Comparison of ENCODE assay signal across 17 cellular contexts in the genomic region with DNA sequence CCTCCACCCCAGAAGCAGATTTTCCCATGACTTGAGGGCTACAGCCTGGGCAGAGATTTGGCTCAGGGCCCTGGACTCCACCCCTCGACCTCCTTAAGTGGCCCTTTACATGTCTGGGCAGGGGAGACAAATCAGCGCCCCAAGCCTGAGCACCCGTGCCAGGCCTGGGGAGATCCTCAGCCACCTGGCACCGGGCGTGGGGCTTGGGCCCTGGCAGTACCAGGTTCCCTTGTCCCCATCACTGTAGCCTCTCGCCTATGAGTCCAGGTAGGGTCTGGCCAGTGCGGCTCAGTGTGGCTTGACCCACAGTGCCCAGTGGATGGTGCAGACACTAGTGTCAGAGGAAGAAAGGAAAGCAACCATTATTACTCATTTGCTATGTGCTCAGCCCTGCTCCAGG. TPM values are rescaled to one million over a fixed set of nuclear protein-coding genes. Genes with fewer than 3 reads are reported as not detected.
DNase-seq lines count a peak whose midpoint lies in the region; ATAC-seq and TF ChIP-seq lines count a peak whose summit lies in the region.
"Had no signal": no experiment of that assay in that cellular context is flagged by ENCODE, and none has a peak within 500 bp of the region (broad histone marks: within the 10 kb centered on the region; RNA-seq: fewer than 3 reads in every experiment).

No MANE protein-coding gene starts in this region.

- H3K4me3 Mint-ChIP-seq in activated naive CD4-positive, alpha-beta T cell treated with anti-CD3 and anti-CD28 coated beads, Interleukin-2, amount 10 ng/mL, durations not matched to agents 7 days and 5 days, result peak overlapping the region; percentile 32
- H3K4me3 Mint-ChIP-seq in activated naive CD4-positive, alpha-beta T cell treated with anti-CD3 and anti-CD28 coated beads for 36 hours, result no peak overlapping the region
- H3K4me3 Mint-ChIP-seq in chondrocyte (ENCODE audit: unreplicated experiment), result no peak overlapping the region
- H3K4me3 Mint-ChIP-seq in stimulated activated memory B cell treated with anti-CD40 and anti-IgM and Interleukin-4, amounts not matched to agents 10 μg/mL and 1 μg/mL and 100 μg/mL, for 72 hours, result peak overlapping the region; percentile 39

- no peak for DNase-seq in activated naive CD4-positive, alpha-beta T cell treated with anti-CD3 and anti-CD28 coated beads, Interleukin-2, amount 10 ng/mL, durations not matched to agents 7 days and 5 days
- no peak for DNase-seq in activated naive CD4-positive, alpha-beta T cell treated with anti-CD3 and anti-CD28 coated beads for 36 hours
- DNase-seq in NCI-H1105 treated with DMSO at 0.1 percent for 48 hours (lab: John Stamatoyannopoulos, UW) (peak; percentile 17), chondrocyte (ENCODE audit: low spot score) (peak; percentile 73), SIG-M5 treated with dmso at 0.1 percent for 504 hours (lab: John Stamatoyannopoulos, UW; ENCODE audit: unreplicated experiment) (no peak), C1 segment of cervical spinal cord (lab: John Stamatoyannopoulos, UW) (no peak), OCI-M2 (lab: John Stamatoyannopoulos, UW; ENCODE audit: unreplicated experiment) (no peak)
- DNase-seq: activated gamma-delta T cell; COR-L47; EL; Karpas-422; NCI-H2081; NCI-H510A; right lobe of liver; stimulated activated naive CD4-positive, alpha-beta T cell; trophoblast cell had no signal

- H3K27ac Mint-ChIP-seq in activated naive CD4-positive, alpha-beta T cell treated with anti-CD3 and anti-CD28 coated beads, Interleukin-2, amount 10 ng/mL, durations not matched to agents 7 days and 5 days, result no peak overlapping the region
- H3K27ac Mint-ChIP-seq in activated naive CD4-positive, alpha-beta T cell treated with anti-CD3 and anti-CD28 coated beads for 36 hours, result no peak overlapping the region
- H3K27ac Mint-ChIP-seq in chondrocyte (ENCODE audit: unreplicated experiment), result no peak overlapping the region
- H3K27ac Mint-ChIP-seq in stimulated activated memory B cell treated with anti-CD40 and anti-IgM and Interleukin-4, amounts not matched to agents 10 μg/mL and 1 μg/mL and 100 μg/mL, for 72 hours, result peak overlapping the region; percentile 90

- H3K36me3 Mint-ChIP-seq in activated naive CD4-positive, alpha-beta T cell treated with anti-CD3 and anti-CD28 coated beads, Interleukin-2, amount 10 ng/mL, durations not matched to agents 7 days and 5 days, result no peaks in the 10 kb centered on the region
- no peaks in the 10 kb centered on the region for H3K36me3 Mint-ChIP-seq in activated naive CD4-positive, alpha-beta T cell treated with anti-CD3 and anti-CD28 coated beads for 36 hours (ENCODE audit: low read depth)
- no peaks in the 10 kb centered on the region for H3K36me3 Mint-ChIP-seq in chondrocyte (ENCODE audit: low read depth)
- no peaks in the 10 kb centered on the region for H3K36me3 Mint-ChIP-seq in stimulated activated memory B cell treated with anti-CD40 and anti-IgM and Interleukin-4, amounts not matched to agents 10 μg/mL and 1 μg/mL and 100 μg/mL, for 72 hours

- CTCF ChIA-PET in activated naive CD4-positive, alpha-beta T cell treated with anti-CD3 and anti-CD28 coated beads, Interleukin-2, amount 10 ng/mL, durations not matched to agents 7 days and 5 days (lab: Charles Lee), result interaction anchor here (0.6 to 3.0 kb wide), 3 partner anchors 12 to 396 kb away, joined by 3 to 40 read pairs (median 9); no protein-coding TSS in a partner anchor
- CTCF ChIA-PET in activated naive CD4-positive, alpha-beta T cell treated with anti-CD3 and anti-CD28 coated beads for 36 hours (lab: Charles Lee), result interaction anchor here (0.6 to 3.0 kb wide), 3 partner anchors 12 to 21 kb away, joined by 3 to 54 read pairs (median 26); no protein-coding TSS in a partner anchor

- H3K4me1 Mint-ChIP-seq in activated naive CD4-positive, alpha-beta T cell treated with anti-CD3 and anti-CD28 coated beads, Interleukin-2, amount 10 ng/mL, durations not matched to agents 7 days and 5 days, result peaks cover 18% of the 10 kb centered on the region
- peaks cover 11% of the 10 kb centered on the region for H3K4me1 Mint-ChIP-seq in activated naive CD4-positive, alpha-beta T cell treated with anti-CD3 and anti-CD28 coated beads for 36 hours (ENCODE audit: low read depth)
- peaks cover 11% of the 10 kb centered on the region for H3K4me1 Mint-ChIP-seq in chondrocyte (ENCODE audit: low read depth)
- peaks cover 36% of the 10 kb centered on the region for H3K4me1 Mint-ChIP-seq in stimulated activated memory B cell treated with anti-CD40 and anti-IgM and Interleukin-4, amounts not matched to agents 10 μg/mL and 1 μg/mL and 100 μg/mL, for 72 hours

- TF ChIP-seq CTCF in chondrocyte (IDR thresholded peaks at IDR 0.05), result no peak

- ATAC-seq in stimulated activated memory B cell treated with anti-CD40 and anti-IgM and Interleukin-4, amounts not matched to agents 10 μg/mL and 1 μg/mL and 100 μg/mL, for 72 hours, result no peak
- ATAC-seq: right lobe of liver had no signal

- intact Hi-C loops in activated naive CD4-positive, alpha-beta T cell treated with anti-CD3 and anti-CD28 coated beads for 36 hours (cut with micrococcal nuclease), result loop anchor here (2.0 kb wide), 1 partner anchor 391 kb away; no protein-coding TSS in a partner anchor

- H3K9me3 Mint-ChIP-seq in activated naive CD4-positive, alpha-beta T cell treated with anti-CD3 and anti-CD28 coated beads, Interleukin-2, amount 10 ng/mL, durations not matched to agents 7 days and 5 days, result no peaks in the 10 kb centered on the region
- no peaks in the 10 kb centered on the region for H3K9me3 Mint-ChIP-seq in activated naive CD4-positive, alpha-beta T cell treated with anti-CD3 and anti-CD28 coated beads for 36 hours
- no peaks in the 10 kb centered on the region for H3K9me3 Mint-ChIP-seq in chondrocyte (ENCODE audit: low read depth)
- no peaks in the 10 kb centered on the region for H3K9me3 Mint-ChIP-seq in stimulated activated memory B cell treated with anti-CD40 and anti-IgM and Interleukin-4, amounts not matched to agents 10 μg/mL and 1 μg/mL and 100 μg/mL, for 72 hours

- H3K27me3 Mint-ChIP-seq in activated naive CD4-positive, alpha-beta T cell treated with anti-CD3 and anti-CD28 coated beads, Interleukin-2, amount 10 ng/mL, durations not matched to agents 7 days and 5 days, result peaks cover 10% of the 10 kb centered on the region
- no peaks in the 10 kb centered on the region for H3K27me3 Mint-ChIP-seq in activated naive CD4-positive, alpha-beta T cell treated with anti-CD3 and anti-CD28 coated beads for 36 hours (ENCODE audit: low read depth)
- no peaks in the 10 kb centered on the region for H3K27me3 Mint-ChIP-seq in chondrocyte (ENCODE audit: low read depth)
- H3K27me3 Mint-ChIP-seq in stimulated activated memory B cell treated with anti-CD40 and anti-IgM and Interleukin-4, amounts not matched to agents 10 μg/mL and 1 μg/mL and 100 μg/mL, for 72 hours, result no peaks in the 10 kb centered on the region

RNA-seq across cellular contexts. Expression of gene DNMT3A, which starts 22.0 kb away (rescaled TPM):
- 10 to 100 TPM; 53.0 to 53.5 TPM for total RNA-seq in activated naive CD4-positive, alpha-beta T cell treated with anti-CD3 and anti-CD28 coated beads for 36 hours
- 43.9 to 56.7 TPM (median 45.4 TPM) in 3 replicates for total RNA-seq in chondrocyte

Comparison
In these comparisons a context has a peak if more than half of its experiments do, and no peak if none do; other contexts are left out.
1. H3K4me3 Mint-ChIP-seq: peak in activated naive CD4-positive, alpha-beta T cell treated with anti-CD3 and anti-CD28 coated beads, Interleukin-2, amount 10 ng/mL, durations not matched to agents 7 days and 5 days (single experiment) and stimulated activated memory B cell treated with anti-CD40 and anti-IgM and Interleukin-4, amounts not matched to agents 10 μg/mL and 1 μg/mL and 100 μg/mL, for 72 hours (single experiment); none in activated naive CD4-positive, alpha-beta T cell treated with anti-CD3 and anti-CD28 coated beads for 36 hours (single experiment) and chondrocyte (single experiment).
2. DNase-seq: peak in NCI-H1105 treated with DMSO at 0.1 percent for 48 hours (single experiment) and chondrocyte (single experiment); none in activated naive CD4-positive, alpha-beta T cell treated with anti-CD3 and anti-CD28 coated beads, Interleukin-2, amount 10 ng/mL, durations not matched to agents 7 days and 5 days (single experiment), activated naive CD4-positive, alpha-beta T cell treated with anti-CD3 and anti-CD28 coated beads for 36 hours (single experiment), SIG-M5 treated with dmso at 0.1 percent for 504 hours (single experiment), C1 segment of cervical spinal cord (0 of 14) and OCI-M2 (single experiment).